In genomic region chr6:136656121-136656520, GRCh38 we compare ENCODE assay signal across 17 cellular contexts.
DNase-seq lines count a peak whose midpoint lies in the region; ATAC-seq lines count a peak whose summit lies in the region.
"Had no signal": no experiment of that assay in that cellular context is flagged by ENCODE, and none has a peak within 500 bp of the region (broad histone marks: within the 10 kb centered on the region; RNA-seq: fewer than 3 reads in every experiment).

No MANE protein-coding gene starts in this region.

- H3K36me3 ChIP-seq in adipocyte (ENCODE audit: control insufficient read depth, insufficient read depth, low read length, severe bottlenecking), result no peaks in the 10 kb centered on the region
- H3K36me3 ChIP-seq: BE2C, SJSA1 had no signal

- H3K27me3 ChIP-seq in adipocyte (replicated peaks; ENCODE audit: control insufficient read depth, insufficient read depth, low read length), result no peaks in the 10 kb centered on the region
- H3K27me3 ChIP-seq: BE2C, SJSA1 had no signal

- peak; percentile 65 for DNase-seq in MV-4-11 (lab: John Stamatoyannopoulos, UW)
- peak; percentile 71 for DNase-seq in adipocyte (ENCODE audit: low read depth)
- DNase-seq in fibroblast of the conjunctiva (ENCODE audit: low read depth), result peak; percentile 22
- no peak for DNase-seq in midbrain (lab: John Stamatoyannopoulos, UW)
- no peak for DNase-seq in NCI-H2196 treated with DMSO at 0.1 percent for 48 hours (lab: John Stamatoyannopoulos, UW; ENCODE audit: unreplicated experiment)
- DNase-seq: BE2C; CD8-positive, alpha-beta T cell; NCI-H1092; NCI-H146; NCI-H2081; NCI-H510A; NCI-H774; PC-3 had no signal

- H3K9me3 ChIP-seq in adipocyte (ENCODE audit: control insufficient read depth, low read length), result no peaks in the 10 kb centered on the region
- H3K9me3 ChIP-seq: BE2C, SJSA1 had no signal

- H3K9ac ChIP-seq in adipocyte (ENCODE audit: low read length), result no peak overlapping the region

- H3K4me1 ChIP-seq in adipocyte (ENCODE audit: control insufficient read depth, insufficient read depth, low read length), result no peaks in the 10 kb centered on the region
- H3K4me1 ChIP-seq: BE2C, SJSA1 had no signal

- ATAC-seq in HG03571 (IDR thresholded peaks at IDR 0.05; ENCODE audit: unreplicated experiment) (no peak), GM21717 (IDR thresholded peaks at IDR 0.05; ENCODE audit: unreplicated experiment) (no peak)
- ATAC-seq: CD8-positive, alpha-beta T cell; K562; PC-3 had no signal

- no peak overlapping the region for H3K4me3 ChIP-seq in adipocyte (ENCODE audit: low read length)
- H3K4me3 ChIP-seq: K562, SJSA1 had no signal

Comparison
In these comparisons a context has a peak if more than half of its experiments do, and no peak if none do; other contexts are left out.
1. DNase-seq: peak in MV-4-11 (single experiment), adipocyte (single experiment) and fibroblast of the conjunctiva (single experiment); none in midbrain (single experiment) and NCI-H2196 treated with DMSO at 0.1 percent for 48 hours (single experiment).